ENCODE assay signal across 8 cellular contexts in the genomic region with DNA sequence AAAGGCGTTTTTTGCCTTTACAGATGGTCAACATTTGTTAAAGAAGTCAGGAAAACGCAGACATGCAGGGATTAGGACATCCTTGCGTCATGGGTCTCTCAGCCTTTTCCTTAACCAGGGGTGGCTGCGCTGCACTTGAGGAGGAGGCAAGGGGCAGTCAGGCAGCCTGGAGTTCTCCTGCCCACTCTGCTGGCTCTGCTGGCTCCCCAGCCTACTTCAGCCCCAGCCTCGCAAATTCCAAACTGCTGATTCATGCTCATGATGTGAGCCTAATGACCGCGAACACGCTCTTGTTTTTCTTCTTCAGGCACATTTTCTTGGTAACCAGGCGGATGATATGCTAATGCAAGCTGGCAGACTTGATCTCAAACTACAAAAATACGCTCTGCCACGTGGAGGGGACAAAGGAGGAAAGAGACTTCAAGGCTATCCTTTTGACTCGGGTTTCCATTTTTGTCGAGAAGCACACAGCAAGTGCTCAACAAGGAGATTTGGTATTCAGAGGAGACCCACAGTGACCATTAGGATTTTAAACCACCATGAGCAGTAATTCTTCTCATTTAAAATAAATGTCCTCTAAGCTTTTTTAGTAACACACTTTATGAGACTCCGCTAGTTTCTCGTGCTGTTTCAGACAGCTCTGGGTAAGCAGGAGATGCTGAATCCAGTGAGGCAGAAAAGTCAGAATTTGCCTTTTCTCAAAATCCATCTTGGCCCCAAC.
DNase-seq lines count a peak whose midpoint lies in the region; ATAC-seq, FAIRE-seq and TF ChIP-seq lines count a peak whose summit lies in the region.

No MANE protein-coding gene starts in this region.

- peak; percentile 85 for FAIRE-seq in H54 (lab: Jason Lieb, UNC)

- H3K4me3 ChIP-seq in PC-3 (ENCODE audit: low read length), result peak overlapping the region; percentile 58
- H3K4me3 ChIP-seq in colonic mucosa, result no peak overlapping the region
- no peak overlapping the region for H3K4me3 ChIP-seq in kidney epithelial cell (ENCODE audit: low read depth, low read length)

- H4K20me1 ChIP-seq in PC-3 (ENCODE audit: low read length), result no peaks in the 10 kb centered on the region

- H3K36me3 ChIP-seq in PC-3 (ENCODE audit: low read depth, low read length), result no peaks in the 10 kb centered on the region
- H3K36me3 ChIP-seq in colonic mucosa, result no peaks in the 10 kb centered on the region
- H3K36me3 ChIP-seq in kidney epithelial cell (ENCODE audit: control insufficient read depth, insufficient read depth, low read length), result no peaks in the 10 kb centered on the region

- TF ChIP-seq CTCF in PC-3 (conservative IDR thresholded peaks at IDR 0.05; ENCODE audit: low read depth, low read length), result no peak
- TF ChIP-seq CTCF in colonic mucosa (IDR thresholded peaks at IDR 0.05), result no peak
- peak; percentile 7 for TF ChIP-seq CTCF in kidney epithelial cell (IDR thresholded peaks at IDR 0.05; ENCODE audit: insufficient read depth, low read length, poor library complexity, severe bottlenecking)

- peak overlapping the region; percentile 75 for H3K9ac ChIP-seq in PC-3 (ENCODE audit: low read length)
- H3K9ac ChIP-seq in colonic mucosa (ENCODE audit: low read depth in 2 of 2, low read length in 2 of 2), result peak overlapping the region in 1 of 2 donors; percentile 36

- H3K4me2 ChIP-seq in PC-3 (ENCODE audit: low read length), result peak overlapping the region; percentile 83

- peak; percentile 45 for DNase-seq in H54 (ENCODE audit: insufficient read length, low spot score)
- DNase-seq in PC-3, result peak; percentile 93
- DNase-seq in colonic mucosa, result peak; percentile 34
- DNase-seq in kidney epithelial cell (ENCODE audit: low read depth), result peak; percentile 99
- peak; percentile 29 for DNase-seq in stimulated activated CD8-positive, alpha-beta memory T cell treated with anti-CD3 and anti-CD28 coated beads, Interleukin-4, amount 100 ng/mL, for 48 hours

- H3K27ac ChIP-seq in PC-3 (ENCODE audit: low read length) (peak overlapping the region; percentile 98), colonic mucosa (peak overlapping the region; percentile 57)

- H3F3A ChIP-seq in PC-3 (ENCODE audit: low read length, unreplicated experiment), result peaks cover 11% of the 10 kb centered on the region

- no peaks in the 10 kb centered on the region for H3K9me2 ChIP-seq in PC-3 (replicated peaks; ENCODE audit: low read length)

- H3K4me1 ChIP-seq in PC-3 (ENCODE audit: insufficient read depth, low read length) (peaks cover 41% of the 10 kb centered on the region), colonic mucosa (no peaks in the 10 kb centered on the region)

- POLR2A ChIA-PET in PC-3 (lab: Charles Lee; ENCODE audit: unreplicated experiment), result no interaction called here

- no peaks in the 10 kb centered on the region for H3K79me2 ChIP-seq in PC-3 (ENCODE audit: low read length)

- TF ChIP-seq POLR2A in H54 (IDR thresholded peaks at IDR 0.05; ENCODE audit: low read depth, low read length), result peak; percentile 51

- peak overlapping the region; percentile 47 for H2AFZ ChIP-seq in PC-3 (ENCODE audit: low read length)

- H3K9me3 ChIP-seq in PC-3 (ENCODE audit: low read length) (no peaks in the 10 kb centered on the region), colonic mucosa (no peaks in the 10 kb centered on the region)

- CTCF ChIA-PET in PC-3 (lab: Charles Lee), result no interaction called here

- intact Hi-C loops in PC-3 (cut with micrococcal nuclease) (loop anchor here (1.0 to 5.0 kb wide), 4 partner anchors 9 to 289 kb away; no protein-coding TSS in a partner anchor), colonic mucosa (cut with DNase I) (no loop called here)

- H3K27me3 ChIP-seq in PC-3 (ENCODE audit: low read length) (no peaks in the 10 kb centered on the region), colonic mucosa (no peaks in the 10 kb centered on the region), kidney epithelial cell (ENCODE audit: control insufficient read depth, insufficient read depth, low read length) (no peaks in the 10 kb centered on the region)

- ATAC-seq in PC-3, result peak; percentile 76
- ATAC-seq in GM19023 (IDR thresholded peaks at IDR 0.05; ENCODE audit: unreplicated experiment), result no peak
- ATAC-seq in GM18858 (IDR thresholded peaks at IDR 0.05; ENCODE audit: unreplicated experiment), result no peak
- no peak for ATAC-seq in HG03565 (IDR thresholded peaks at IDR 0.05; ENCODE audit: unreplicated experiment)

- BruUV-seq in PC-3 (replicated peaks; lab: Mats Ljungman, UMichigan), result TSS peak; percentile 82

Comparison
In these comparisons a context has a peak if more than half of its experiments do, and no peak if none do; other contexts are left out.
1. DNase-seq: peak in every context shown above with its lines; median percentile 99 in kidney epithelial cell; 93 in PC-3; 45 in H54; 34 in colonic mucosa; 29 in stimulated activated CD8-positive, alpha-beta memory T cell treated with anti-CD3 and anti-CD28 coated beads, Interleukin-4, amount 100 ng/mL, for 48 hours.